In genomic region chr14:99730876-99731351, GRCh38 we compare ENCODE assay signal across 1 cellular context.
TF ChIP-seq lines count a peak whose summit lies in the region.

No MANE protein-coding gene starts in this region.

TF ChIP-seq in HepG2, 621 proteins besides CTCF, POLR2A, EP300 and RAD21 (continued from another document):
- TF ChIP-seq HNRNPL (IDR thresholded peaks at IDR 0.05; ENCODE audit: low read depth, low read length) (peak; percentile 48; the same call in 1 of the 2 replicates), DPF2 (CRISPR knock-in tag; IDR thresholded peaks at IDR 0.05; ENCODE audit: borderline replicate concordance, low read depth) (no peak), MEIS1 (CRISPR knock-in tag; IDR thresholded peaks at IDR 0.05; ENCODE audit: borderline replicate concordance) (peak; percentile 39; the same call in 1 of the 2 replicates), PHF21A (CRISPR knock-in tag; IDR thresholded peaks at IDR 0.05) (0 out of 2 replicates have a peak, but pooled peaks have one; percentile 4), IKZF5 (CRISPR knock-in tag; IDR thresholded peaks at IDR 0.05) (peak; percentile 2; the same call in 1 of the 2 replicates), ZNF230 (CRISPR knock-in tag; IDR thresholded peaks at IDR 0.05) (0 out of 2 replicates have a peak, but pooled peaks have one; percentile 14), ZBTB37 (CRISPR knock-in tag; IDR thresholded peaks at IDR 0.05) (0 out of 2 replicates have a peak, but pooled peaks have one; percentile 10), ZNF570 (CRISPR knock-in tag; IDR thresholded peaks at IDR 0.05; ENCODE audit: borderline replicate concordance) (no peak), ZNF619 (CRISPR knock-in tag; IDR thresholded peaks at IDR 0.05) (0 out of 2 replicates have a peak, but pooled peaks have one; percentile 17), ZFP41 (CRISPR knock-in tag; IDR thresholded peaks at IDR 0.05; ENCODE audit: borderline replicate concordance) (no peak), ASH2L (IDR thresholded peaks at IDR 0.05; ENCODE audit: insufficient read length, low read depth, low read length) (peak; percentile 14), NFYC (CRISPR knock-in tag; IDR thresholded peaks at IDR 0.05) (no peak)
